19 cellular contexts compared by ENCODE assay signal in genomic region chr5:178431777-178432155, GRCh38.
"Had no signal": no experiment of that assay in that cellular context is flagged by ENCODE, and none has a peak within 500 bp of the region (broad histone marks: within the 10 kb centered on the region; RNA-seq: fewer than 3 reads in every experiment).

No MANE protein-coding gene starts in this region.

- H3K27ac Mint-ChIP-seq: activated B cell treated with CpG ODN at 0.5 μM for 24 hours; activated CD4-positive, alpha-beta T cell treated with anti-CD3 and anti-CD28 coated beads, Interleukin-2, amount 10 ng/mL, durations not matched to agents 24 days and 14 days; activated CD8-positive, alpha-beta T cell treated with anti-CD3 and anti-CD28 coated beads, Interleukin-2, amount 10 ng/mL, durations not matched to agents 7 days and 5 days; activated naive CD8-positive, alpha-beta T cell treated with anti-CD3 and anti-CD28 coated beads, Interleukin-2, amount 10 ng/mL, durations not matched to agents 7 days and 5 days; activated T-cell treated with anti-CD3 and anti-CD28 coated beads, Interleukin-2, amount 50 U/mL, for 72 hours; dendritic cell treated with granulocyte-macrophage colony-stimulating factor and Interleukin-4, amounts not matched to agents 40 ng/mL and 50 ng/mL, for 4 days; T-helper 17 cell had no signal

- H3K27me3 ChIP-seq: neutrophil had no signal

- H3K4me3 Mint-ChIP-seq: activated B cell treated with CpG ODN at 0.5 μM for 24 hours; activated CD4-positive, alpha-beta T cell treated with anti-CD3 and anti-CD28 coated beads, Interleukin-2, amount 10 ng/mL, durations not matched to agents 24 days and 14 days; activated CD8-positive, alpha-beta T cell treated with anti-CD3 and anti-CD28 coated beads, Interleukin-2, amount 10 ng/mL, durations not matched to agents 7 days and 5 days; activated naive CD8-positive, alpha-beta T cell treated with anti-CD3 and anti-CD28 coated beads, Interleukin-2, amount 10 ng/mL, durations not matched to agents 7 days and 5 days; activated T-cell treated with anti-CD3 and anti-CD28 coated beads, Interleukin-2, amount 50 U/mL, for 72 hours; dendritic cell treated with granulocyte-macrophage colony-stimulating factor and Interleukin-4, amounts not matched to agents 40 ng/mL and 50 ng/mL, for 4 days; T-helper 17 cell had no signal

- H3K27ac ChIP-seq: neutrophil had no signal

- H3K4me3 ChIP-seq: lung had no signal

- H3K9me3 Mint-ChIP-seq: activated CD4-positive, alpha-beta T cell treated with anti-CD3 and anti-CD28 coated beads, Interleukin-2, amount 10 ng/mL, durations not matched to agents 24 days and 14 days; activated naive CD8-positive, alpha-beta T cell treated with anti-CD3 and anti-CD28 coated beads, Interleukin-2, amount 10 ng/mL, durations not matched to agents 7 days and 5 days; activated T-cell treated with anti-CD3 and anti-CD28 coated beads, Interleukin-2, amount 50 U/mL, for 72 hours had no signal

- H3K36me3 ChIP-seq: neutrophil had no signal

- DNase-seq: activated B cell treated with CpG ODN at 0.5 μM for 24 hours; activated CD4-positive, alpha-beta T cell treated with anti-CD3 and anti-CD28 coated beads, Interleukin-2, amount 10 ng/mL, durations not matched to agents 24 days and 14 days; activated CD8-positive, alpha-beta memory T cell treated with anti-CD3 and anti-CD28 coated beads, Interleukin-2, amount 50 U/mL, for 4 hours; activated CD8-positive, alpha-beta T cell treated with anti-CD3 and anti-CD28 coated beads, Interleukin-2, amount 10 ng/mL, durations not matched to agents 7 days and 5 days; activated naive CD8-positive, alpha-beta T cell treated with anti-CD3 and anti-CD28 coated beads, Interleukin-2, amount 10 ng/mL, durations not matched to agents 7 days and 5 days; activated T-cell treated with anti-CD3 and anti-CD28 coated beads, Interleukin-2, amount 50 U/mL, for 72 hours; anterior cingulate cortex; effector memory CD4-positive, alpha-beta T cell; foreskin melanocyte; left colon; midbrain; stimulated activated CD4-positive, alpha-beta T cell treated with anti-CD3 and anti-CD28 coated beads, Interleukin-15, amount 100 ng/mL, for 24 hours; stimulated activated CD4-positive, alpha-beta T cell treated with anti-CD3 and anti-CD28 coated beads, Interleukin-4, amount 100 ng/mL, for 24 hours; stimulated activated naive CD4-positive, alpha-beta T cell treated with Interleukin-2 at 50 U/mL for 16 hours; T-helper 17 cell; trophoblast cell had no signal

- H3K4me1 Mint-ChIP-seq: activated B cell treated with CpG ODN at 0.5 μM for 24 hours; activated CD4-positive, alpha-beta T cell treated with anti-CD3 and anti-CD28 coated beads, Interleukin-2, amount 10 ng/mL, durations not matched to agents 24 days and 14 days; activated naive CD8-positive, alpha-beta T cell treated with anti-CD3 and anti-CD28 coated beads, Interleukin-2, amount 10 ng/mL, durations not matched to agents 7 days and 5 days; T-helper 17 cell had no signal

- H3K36me3 Mint-ChIP-seq: activated naive CD8-positive, alpha-beta T cell treated with anti-CD3 and anti-CD28 coated beads, Interleukin-2, amount 10 ng/mL, durations not matched to agents 7 days and 5 days had no signal

- H3K27me3 Mint-ChIP-seq: activated B cell treated with CpG ODN at 0.5 μM for 24 hours; activated CD4-positive, alpha-beta T cell treated with anti-CD3 and anti-CD28 coated beads, Interleukin-2, amount 10 ng/mL, durations not matched to agents 24 days and 14 days; activated naive CD8-positive, alpha-beta T cell treated with anti-CD3 and anti-CD28 coated beads, Interleukin-2, amount 10 ng/mL, durations not matched to agents 7 days and 5 days had no signal

- H3K9me3 ChIP-seq: neutrophil had no signal

- ATAC-seq: activated CD8-positive, alpha-beta T cell treated with anti-CD3 and anti-CD28 coated beads, Interleukin-2, amount 10 ng/mL, durations not matched to agents 7 days and 5 days; activated T-cell treated with anti-CD3 and anti-CD28 coated beads, Interleukin-2, amount 50 U/mL, for 72 hours; left colon; T-helper 17 cell had no signal
